Comparison of ENCODE assay signal across 19 cellular contexts in the genomic region with DNA sequence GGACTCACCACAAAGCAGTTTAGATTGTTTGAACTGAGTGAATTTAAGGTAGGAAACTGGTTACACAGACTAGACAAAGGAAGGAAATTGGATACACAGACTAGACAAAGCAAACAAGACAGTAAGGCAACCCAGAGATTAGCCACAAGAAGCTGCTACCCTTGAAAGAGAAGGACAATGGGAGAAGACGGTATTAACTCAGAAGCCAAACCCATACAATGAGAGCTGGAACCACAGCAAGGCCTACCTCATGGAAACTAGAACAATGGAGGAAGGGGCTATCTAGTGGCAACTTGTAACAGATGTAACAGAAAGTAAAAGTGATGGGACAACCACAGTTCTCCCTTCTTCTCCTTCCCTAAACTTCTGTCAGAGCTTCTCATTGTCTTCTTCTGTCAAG.
A peak's percentile ranks its signal among the peaks of the same experiment; 100 is the strongest.
DNase-seq lines count a peak whose midpoint lies in the region; ATAC-seq and TF ChIP-seq lines count a peak whose summit lies in the region.
"Had no signal": no experiment of that assay in that cellular context is flagged by ENCODE, and none has a peak within 500 bp of the region (broad histone marks: within the 10 kb centered on the region; RNA-seq: fewer than 3 reads in every experiment).

No MANE protein-coding gene starts in this region.

- no peak for TF ChIP-seq CTCF in foreskin keratinocyte (conservative IDR thresholded peaks at IDR 0.05)

- no CpG with 5 or more reads among the region's 1 CpG for WGBS in trophoblast cell (ENCODE audit: extremely low coverage, insufficient coverage, insufficient read length)

- no peaks in the 10 kb centered on the region for H3K36me3 ChIP-seq in trophoblast cell (ENCODE audit: control insufficient read depth in 1 of 2, insufficient read depth in 2 of 2, low read length in 2 of 2)

- H3K4me1 ChIP-seq in trophoblast cell (ENCODE audit: control insufficient read depth in 1 of 2, insufficient read depth in 2 of 2, low read length in 2 of 2) = no peaks in the 10 kb centered on the region
- no peaks in the 10 kb centered on the region for H3K4me1 ChIP-seq in foreskin keratinocyte

- no peak overlapping the region for H4K8ac ChIP-seq in trophoblast cell (ENCODE audit: low read depth, low read length)

- no peaks in the 10 kb centered on the region for H3K79me2 ChIP-seq in trophoblast cell (ENCODE audit: control insufficient read depth, insufficient read depth, low read length, poor library complexity)

- no peak overlapping the region for H3K14ac ChIP-seq in trophoblast cell (ENCODE audit: low read length)

- H3K9ac ChIP-seq in trophoblast cell (ENCODE audit: low read length) = no peak overlapping the region

- H3K9me3 ChIP-seq in trophoblast cell (ENCODE audit: insufficient read depth, low read depth, low read length) = no peaks in the 10 kb centered on the region

- H4K91ac ChIP-seq in trophoblast cell (ENCODE audit: low read depth, low read length) = no peak overlapping the region

- H3K27ac ChIP-seq in trophoblast cell (ENCODE audit: low read depth, low read length) = no peak overlapping the region
- H3K27ac ChIP-seq in foreskin keratinocyte = no peak overlapping the region

- no peak overlapping the region for H4K12ac ChIP-seq in trophoblast cell (ENCODE audit: low read depth, low read length)

- no peak overlapping the region for H3K4me2 ChIP-seq in trophoblast cell (ENCODE audit: low read length)

- no peak for ATAC-seq in Right ventricle myocardium inferior
- ATAC-seq in foreskin keratinocyte = no peak
- ATAC-seq: HepG2, Panc1, SK-N-SH treated with all-trans-retinoic acid at 6 μM for 48 hours had no signal

- H3K27me3 ChIP-seq in trophoblast cell (ENCODE audit: insufficient read depth, low read length) (no peaks in the 10 kb centered on the region), foreskin keratinocyte (no peaks in the 10 kb centered on the region)

- H3K18ac ChIP-seq in trophoblast cell (ENCODE audit: low read length) = no peak overlapping the region

- H3K4me3 ChIP-seq in trophoblast cell (ENCODE audit: low read depth, low read length) = no peak overlapping the region

- intact Hi-C loops in Right ventricle myocardium inferior (cut with DNase I) = no loop called here

- H3K4ac ChIP-seq in trophoblast cell (ENCODE audit: low read depth, low read length) = no peak overlapping the region

- no peaks in the 10 kb centered on the region for H3K79me1 ChIP-seq in trophoblast cell (ENCODE audit: low read length)

- H2AFZ ChIP-seq in trophoblast cell (ENCODE audit: insufficient read depth, low read length, poor library complexity) = no peak overlapping the region

- H2AK5ac ChIP-seq in trophoblast cell (ENCODE audit: low read length) = no peak overlapping the region

- no peak overlapping the region for H2BK12ac ChIP-seq in trophoblast cell (ENCODE audit: low read length)

- no peak overlapping the region for H2BK5ac ChIP-seq in trophoblast cell (ENCODE audit: low read depth, low read length, poor library complexity)

- no peak overlapping the region for H2BK120ac ChIP-seq in trophoblast cell (ENCODE audit: insufficient read depth, low read length, poor library complexity)

- DNase-seq in DMS53 (lab: John Stamatoyannopoulos, UW) = peak; percentile 19
- DNase-seq in DMS53 treated with DMSO at 0.1 percent for 48 hours (lab: John Stamatoyannopoulos, UW; ENCODE audit: unreplicated experiment) = peak; percentile 1
- DNase-seq in NCI-H748 treated with DMSO at 0.1 percent for 48 hours (lab: John Stamatoyannopoulos, UW) = peak; percentile 39
- peak; percentile 33 for DNase-seq in iPS-NIHi11 (ENCODE audit: low spot score)
- DNase-seq in trophoblast cell = no peak
- no peak for DNase-seq in Right ventricle myocardium inferior (ENCODE audit: missing footprints)
- no peak for DNase-seq in foreskin keratinocyte
- DNase-seq: CD4-positive, CD25-positive, alpha-beta regulatory T cell; DMS79 treated with DMSO at 0.1 percent for 48 hours; H9; KBM-7; NCI-H1092 treated with DMSO at 0.1 percent for 48 hours; NCI-H1436 treated with DMSO at 0.1 percent for 48 hours; NCI-H345; NCI-H526; NK-92 treated with Interleukin-12 subunit alpha and Interleukin-12 subunit beta, amount 100 ng/mL, for 24 hours had no signal

- no peak overlapping the region for H3K23ac ChIP-seq in trophoblast cell (ENCODE audit: low read length)

Comparison
In these comparisons a context has a peak if more than half of its experiments do, and no peak if none do; other contexts are left out.
1. DNase-seq: peak in DMS53 (single experiment), DMS53 treated with DMSO at 0.1 percent for 48 hours (single experiment), NCI-H748 treated with DMSO at 0.1 percent for 48 hours (single experiment) and iPS-NIHi11 (single experiment); none in trophoblast cell (0 of 2), Right ventricle myocardium inferior (single experiment) and foreskin keratinocyte (0 of 2).